ENCODE assay signal across 1 cellular context in genomic region chr9:137221477-137222111, GRCh38.
A peak's percentile ranks its signal among the peaks of the same experiment; 100 is the strongest.
TF ChIP-seq lines count a peak whose summit lies in the region.

No MANE protein-coding gene starts in this region.

TF ChIP-seq in HepG2, 621 proteins besides CTCF, POLR2A, EP300 and RAD21 (continued from another document and continues in another):
- no peak for TF ChIP-seq XBP1 (CRISPR knock-in tag; IDR thresholded peaks at IDR 0.05)
- TF ChIP-seq ATF7-NPFF (CRISPR knock-in tag; IDR thresholded peaks at IDR 0.05; ENCODE audit: low read depth), result no peak
- TF ChIP-seq NR2F2 (IDR thresholded peaks at IDR 0.05; ENCODE audit: borderline replicate concordance, low read depth), result no peak
- TF ChIP-seq, protein P1, sequence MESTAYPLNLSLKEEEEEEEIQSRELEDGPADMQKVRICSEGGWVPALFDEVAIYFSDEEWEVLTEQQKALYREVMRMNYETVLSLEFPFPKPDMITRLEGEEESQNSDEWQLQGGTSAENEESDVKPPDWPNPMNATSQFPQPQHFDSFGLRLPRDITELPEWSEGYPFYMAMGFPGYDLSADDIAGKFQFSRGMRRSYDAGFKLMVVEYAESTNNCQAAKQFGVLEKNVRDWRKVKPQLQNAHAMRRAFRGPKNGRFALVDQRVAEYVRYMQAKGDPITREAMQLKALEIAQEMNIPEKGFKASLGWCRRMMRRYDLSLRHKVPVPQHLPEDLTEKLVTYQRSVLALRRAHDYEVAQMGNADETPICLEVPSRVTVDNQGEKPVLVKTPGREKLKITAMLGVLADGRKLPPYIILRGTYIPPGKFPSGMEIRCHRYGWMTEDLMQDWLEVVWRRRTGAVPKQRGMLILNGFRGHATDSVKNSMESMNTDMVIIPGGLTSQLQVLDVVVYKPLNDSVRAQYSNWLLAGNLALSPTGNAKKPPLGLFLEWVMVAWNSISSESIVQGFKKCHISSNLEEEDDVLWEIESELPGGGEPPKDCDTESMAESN (CRISPR knock-in tag; conservative IDR thresholded peaks at IDR 0.05), result 0 out of 2 replicates have a peak, but pooled peaks have one; percentile 17
- no peak for TF ChIP-seq PRPF4 (IDR thresholded peaks at IDR 0.05; ENCODE audit: low read depth, low read length, poor library complexity, severe bottlenecking)
- no peak for TF ChIP-seq RBM39 (IDR thresholded peaks at IDR 0.05; ENCODE audit: low read depth, low read length, poor library complexity, severe bottlenecking)
- TF ChIP-seq, protein P2, sequence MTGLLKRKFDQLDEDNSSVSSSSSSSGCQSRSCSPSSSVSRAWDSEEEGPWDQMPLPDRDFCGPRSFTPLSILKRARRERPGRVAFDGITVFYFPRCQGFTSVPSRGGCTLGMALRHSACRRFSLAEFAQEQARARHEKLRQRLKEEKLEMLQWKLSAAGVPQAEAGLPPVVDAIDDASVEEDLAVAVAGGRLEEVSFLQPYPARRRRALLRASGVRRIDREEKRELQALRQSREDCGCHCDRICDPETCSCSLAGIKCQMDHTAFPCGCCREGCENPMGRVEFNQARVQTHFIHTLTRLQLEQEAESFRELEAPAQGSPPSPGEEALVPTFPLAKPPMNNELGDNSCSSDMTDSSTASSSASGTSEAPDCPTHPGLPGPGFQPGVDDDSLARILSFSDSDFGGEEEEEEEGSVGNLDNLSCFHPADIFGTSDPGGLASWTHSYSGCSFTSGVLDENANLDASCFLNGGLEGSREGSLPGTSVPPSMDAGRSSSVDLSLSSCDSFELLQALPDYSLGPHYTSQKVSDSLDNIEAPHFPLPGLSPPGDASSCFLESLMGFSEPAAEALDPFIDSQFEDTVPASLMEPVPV (CRISPR knock-in tag; IDR thresholded peaks at IDR 0.05), result 0 out of 2 replicates have a peak, but pooled peaks have one; percentile 38
- TF ChIP-seq HNRNPH1 (optimal IDR thresholded peaks at IDR 0.05; ENCODE audit: low read depth, low read length), result no peak
- no peak for TF ChIP-seq CC2D1A (CRISPR knock-in tag; IDR thresholded peaks at IDR 0.05)
- TF ChIP-seq ZNF468 (CRISPR knock-in tag; IDR thresholded peaks at IDR 0.05), result no peak
- TF ChIP-seq TAF15 (IDR thresholded peaks at IDR 0.05; ENCODE audit: low read depth, low read length, poor library complexity, severe bottlenecking), result no peak
- TF ChIP-seq PAF1 (CRISPR knock-in tag; IDR thresholded peaks at IDR 0.05), result no peak
- TF ChIP-seq ZNF550 (CRISPR knock-in tag; IDR thresholded peaks at IDR 0.05; ENCODE audit: borderline replicate concordance), result no peak
- no peak for TF ChIP-seq TCF12 (IDR thresholded peaks at IDR 0.05)
- 0 out of 2 replicates have a peak, but pooled peaks have one; percentile 50 for TF ChIP-seq TCF12 (CRISPR knock-in tag; IDR thresholded peaks at IDR 0.05)
- peak; percentile 27; the same call in 1 of the 2 replicates for TF ChIP-seq TAF1 (CRISPR knock-in tag; IDR thresholded peaks at IDR 0.05)
- no peak for TF ChIP-seq ZNF605 (CRISPR knock-in tag; IDR thresholded peaks at IDR 0.05)
- no peak for TF ChIP-seq ZNF570 (CRISPR knock-in tag; IDR thresholded peaks at IDR 0.05; ENCODE audit: borderline replicate concordance)
- TF ChIP-seq MXD4 (CRISPR knock-in tag; IDR thresholded peaks at IDR 0.05), result peak; percentile 25; the same call in 1 of the 2 replicates
- peak; percentile 49; the same call in 1 of the 2 replicates for TF ChIP-seq HNF4G (IDR thresholded peaks at IDR 0.05; ENCODE audit: borderline replicate concordance, low read depth, low read length)
- TF ChIP-seq HNF4G (CRISPR knock-in tag; IDR thresholded peaks at IDR 0.05; ENCODE audit: borderline replicate concordance, low read depth), result no peak
- TF ChIP-seq, protein P3, sequence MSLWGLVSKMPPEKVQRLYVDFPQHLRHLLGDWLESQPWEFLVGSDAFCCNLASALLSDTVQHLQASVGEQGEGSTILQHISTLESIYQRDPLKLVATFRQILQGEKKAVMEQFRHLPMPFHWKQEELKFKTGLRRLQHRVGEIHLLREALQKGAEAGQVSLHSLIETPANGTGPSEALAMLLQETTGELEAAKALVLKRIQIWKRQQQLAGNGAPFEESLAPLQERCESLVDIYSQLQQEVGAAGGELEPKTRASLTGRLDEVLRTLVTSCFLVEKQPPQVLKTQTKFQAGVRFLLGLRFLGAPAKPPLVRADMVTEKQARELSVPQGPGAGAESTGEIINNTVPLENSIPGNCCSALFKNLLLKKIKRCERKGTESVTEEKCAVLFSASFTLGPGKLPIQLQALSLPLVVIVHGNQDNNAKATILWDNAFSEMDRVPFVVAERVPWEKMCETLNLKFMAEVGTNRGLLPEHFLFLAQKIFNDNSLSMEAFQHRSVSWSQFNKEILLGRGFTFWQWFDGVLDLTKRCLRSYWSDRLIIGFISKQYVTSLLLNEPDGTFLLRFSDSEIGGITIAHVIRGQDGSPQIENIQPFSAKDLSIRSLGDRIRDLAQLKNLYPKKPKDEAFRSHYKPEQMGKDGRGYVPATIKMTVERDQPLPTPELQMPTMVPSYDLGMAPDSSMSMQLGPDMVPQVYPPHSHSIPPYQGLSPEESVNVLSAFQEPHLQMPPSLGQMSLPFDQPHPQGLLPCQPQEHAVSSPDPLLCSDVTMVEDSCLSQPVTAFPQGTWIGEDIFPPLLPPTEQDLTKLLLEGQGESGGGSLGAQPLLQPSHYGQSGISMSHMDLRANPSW (CRISPR knock-in tag; IDR thresholded peaks at IDR 0.05; ENCODE audit: borderline replicate concordance), result no peak
- peak; percentile 42; the same call in 1 of the 2 replicates for TF ChIP-seq TFAP4 (IDR thresholded peaks at IDR 0.05; ENCODE audit: borderline replicate concordance, low read depth)
- TF ChIP-seq ZNF615 (CRISPR knock-in tag; IDR thresholded peaks at IDR 0.05; ENCODE audit: borderline replicate concordance), result no peak
- TF ChIP-seq SP1 (IDR thresholded peaks at IDR 0.05), result no peak
- no peak for TF ChIP-seq SP1 (CRISPR knock-in tag; IDR thresholded peaks at IDR 0.05)
- TF ChIP-seq ZNF564 (CRISPR knock-in tag; IDR thresholded peaks at IDR 0.05), result no peak
- peak; percentile 83 for TF ChIP-seq RXRA (CRISPR knock-in tag; IDR thresholded peaks at IDR 0.05)
- no peak for TF ChIP-seq TBX2 (CRISPR knock-in tag; IDR thresholded peaks at IDR 0.05; ENCODE audit: borderline replicate concordance)
- TF ChIP-seq HOXA3 (CRISPR knock-in tag; IDR thresholded peaks at IDR 0.05), result peak; percentile 61; the same call in 1 of the 2 replicates
- no peak for TF ChIP-seq MNT (IDR thresholded peaks at IDR 0.05)
- no peak for TF ChIP-seq ZNF567 (CRISPR knock-in tag; IDR thresholded peaks at IDR 0.05; ENCODE audit: borderline replicate concordance)
- no peak for TF ChIP-seq SMARCE1 (IDR thresholded peaks at IDR 0.05; ENCODE audit: borderline replicate concordance)
- TF ChIP-seq, protein P4, sequence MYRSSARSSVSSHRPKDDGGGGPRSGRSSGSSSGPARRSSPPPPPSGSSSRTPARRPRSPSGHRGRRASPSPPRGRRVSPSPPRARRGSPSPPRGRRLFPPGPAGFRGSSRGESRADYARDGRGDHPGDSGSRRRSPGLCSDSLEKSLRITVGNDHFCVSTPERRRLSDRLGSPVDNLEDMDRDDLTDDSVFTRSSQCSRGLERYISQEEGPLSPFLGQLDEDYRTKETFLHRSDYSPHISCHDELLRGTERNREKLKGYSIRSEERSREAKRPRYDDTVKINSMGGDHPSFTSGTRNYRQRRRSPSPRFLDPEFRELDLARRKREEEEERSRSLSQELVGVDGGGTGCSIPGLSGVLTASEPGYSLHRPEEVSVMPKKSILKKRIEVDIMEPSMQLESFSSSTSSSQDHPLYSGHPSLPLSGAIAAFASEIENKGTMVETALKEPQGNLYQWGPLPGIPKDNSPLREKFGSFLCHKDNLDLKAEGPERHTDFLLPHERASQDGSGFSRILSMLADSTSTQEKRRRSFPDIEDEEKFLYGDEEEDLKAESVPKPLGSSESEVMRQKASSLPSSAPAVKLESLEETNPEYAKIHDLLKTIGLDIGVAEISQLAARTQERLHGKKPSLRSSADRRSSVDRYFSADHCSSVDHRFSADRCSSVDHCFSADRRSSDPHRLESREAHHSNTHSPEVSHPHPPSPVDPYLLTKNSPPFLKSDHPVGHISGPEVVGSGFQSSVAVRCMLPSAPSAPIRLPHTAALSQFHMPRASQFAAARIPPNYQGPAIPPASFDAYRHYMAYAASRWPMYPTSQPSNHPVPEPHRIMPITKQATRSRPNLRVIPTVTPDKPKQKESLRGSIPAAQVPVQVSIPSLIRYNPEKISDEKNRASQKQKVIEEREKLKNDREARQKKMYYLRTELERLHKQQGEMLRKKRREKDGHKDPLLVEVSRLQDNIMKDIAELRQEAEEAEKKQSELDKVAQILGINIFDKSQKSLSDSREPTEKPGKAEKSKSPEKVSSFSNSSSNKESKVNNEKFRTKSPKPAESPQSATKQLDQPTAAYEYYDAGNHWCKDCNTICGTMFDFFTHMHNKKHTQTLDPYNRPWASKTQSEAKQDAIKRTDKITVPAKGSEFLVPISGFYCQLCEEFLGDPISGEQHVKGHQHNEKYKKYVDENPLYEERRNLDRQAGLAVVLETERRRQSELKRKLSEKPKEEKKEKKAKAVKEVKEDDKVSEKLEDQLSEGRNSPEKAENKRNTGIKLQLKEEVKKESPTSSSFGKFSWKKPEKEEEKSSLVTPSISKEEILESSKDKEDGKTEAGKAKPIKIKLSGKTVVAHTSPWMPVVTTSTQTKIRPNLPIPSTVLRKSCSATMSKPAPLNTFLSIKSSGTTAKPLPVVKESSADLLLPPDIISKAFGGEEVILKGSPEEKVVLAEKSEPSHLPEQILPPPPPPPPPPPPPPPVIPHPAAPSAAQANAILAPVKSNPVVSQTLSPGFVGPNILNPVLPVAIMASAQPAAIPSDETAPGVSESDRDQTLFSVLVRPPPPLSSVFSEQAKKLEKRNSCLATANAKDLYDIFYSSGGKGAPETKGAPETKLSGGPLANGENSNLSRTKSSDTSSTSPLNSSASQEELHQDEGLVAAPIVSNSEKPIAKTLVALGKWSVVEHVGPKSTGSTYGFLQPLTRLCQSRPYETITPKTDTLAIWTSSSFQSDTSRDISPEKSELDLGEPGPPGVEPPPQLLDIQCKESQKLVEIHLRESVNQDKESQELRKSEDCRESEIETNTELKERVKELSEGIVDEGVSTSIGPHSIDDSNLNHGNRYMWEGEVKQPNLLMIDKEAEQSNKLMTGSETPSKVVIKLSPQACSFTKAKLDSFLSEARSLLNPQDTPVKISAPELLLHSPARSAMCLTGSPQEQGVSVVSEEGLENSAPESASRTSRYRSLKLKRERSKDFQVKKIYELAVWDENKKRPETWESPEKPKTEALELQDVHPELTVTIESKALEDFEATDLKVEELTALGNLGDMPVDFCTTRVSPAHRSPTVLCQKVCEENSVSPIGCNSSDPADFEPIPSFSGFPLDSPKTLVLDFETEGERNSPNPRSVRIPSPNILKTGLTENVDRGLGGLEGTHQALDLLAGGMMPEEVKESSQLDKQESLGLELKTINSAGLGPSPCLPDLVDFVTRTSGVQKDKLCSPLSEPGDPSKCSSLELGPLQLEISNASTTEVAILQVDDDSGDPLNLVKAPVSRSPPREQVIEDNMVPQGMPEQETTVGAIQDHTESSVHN (CRISPR knock-in tag; IDR thresholded peaks at IDR 0.05), result no peak
- TF ChIP-seq REL (CRISPR knock-in tag; conservative IDR thresholded peaks at IDR 0.05), result no peak
- TF ChIP-seq MAFG (CRISPR knock-in tag; IDR thresholded peaks at IDR 0.05), result no peak
- TF ChIP-seq RAD51 (IDR thresholded peaks at IDR 0.05; ENCODE audit: borderline replicate concordance), result no peak
- TF ChIP-seq REXO4 (CRISPR knock-in tag; IDR thresholded peaks at IDR 0.05; ENCODE audit: borderline replicate concordance), result no peak
- no peak for TF ChIP-seq ZNF556 (CRISPR knock-in tag; IDR thresholded peaks at IDR 0.05; ENCODE audit: borderline replicate concordance)
- TF ChIP-seq KDM5A (IDR thresholded peaks at IDR 0.05; ENCODE audit: borderline replicate concordance, low read length), result no peak
- no peak for TF ChIP-seq BATF2 (CRISPR knock-in tag; IDR thresholded peaks at IDR 0.05)
- no peak for TF ChIP-seq YEATS2 (CRISPR knock-in tag; IDR thresholded peaks at IDR 0.05; ENCODE audit: borderline replicate concordance)
- TF ChIP-seq CREB3 (CRISPR knock-in tag; IDR thresholded peaks at IDR 0.05), result no peak
- TF ChIP-seq IKZF4 (CRISPR knock-in tag; IDR thresholded peaks at IDR 0.05; ENCODE audit: borderline replicate concordance, low read depth, not compliant biosample characterization), result no peak
- TF ChIP-seq ZNF224 (CRISPR knock-in tag; IDR thresholded peaks at IDR 0.05), result no peak
- no peak for TF ChIP-seq ZNF816 (CRISPR knock-in tag; IDR thresholded peaks at IDR 0.05; ENCODE audit: borderline replicate concordance)
- TF ChIP-seq ZNF749 (CRISPR knock-in tag; IDR thresholded peaks at IDR 0.05; ENCODE audit: borderline replicate concordance), result no peak
